ENCODE assay signal across 19 cellular contexts in genomic region chr15:27686376-27686775, GRCh38.
DNase-seq lines count a peak whose midpoint lies in the region; ATAC-seq and TF ChIP-seq lines count a peak whose summit lies in the region.
"Had no signal": no experiment of that assay in that cellular context is flagged by ENCODE, and none has a peak within 500 bp of the region (broad histone marks: within the 10 kb centered on the region; RNA-seq: fewer than 3 reads in every experiment).

No MANE protein-coding gene starts in this region.

- H3K36me3 ChIP-seq in HUES6 (ENCODE audit: control insufficient read depth, insufficient read depth, low read length) (no peaks in the 10 kb centered on the region), brain microvascular endothelial cell (replicated peaks) (no peaks in the 10 kb centered on the region), kidney epithelial cell (ENCODE audit: control insufficient read depth, insufficient read depth, low read length) (no peaks in the 10 kb centered on the region), body of pancreas (replicated peaks in 1 of 2; ENCODE audit: insufficient read depth in 1 of 2, low read depth in 2 of 2) (no peaks in the 10 kb centered on the region)
- H3K36me3 ChIP-seq: BLaER1, gastroesophageal sphincter, transverse colon had no signal

- 70 to 71% methylated on average over 3 of the region's 3 CpGs for WGBS in body of pancreas, 2 donors

- DNase-seq in brain microvascular endothelial cell (peak; percentile 0), kidney epithelial cell (ENCODE audit: low read depth) (peak; percentile 51), body of pancreas (no peak), foreskin melanocyte (no peak), ureter (ENCODE audit: low spot score) (no peak), mesenteric fat pad (ENCODE audit: low spot score) (no peak)
- DNase-seq: activated CD4-positive, alpha-beta T cell treated with anti-CD3 and anti-CD28 coated beads for 48 hours; left colon; NCI-H1436; NCI-H2171 treated with DMSO at 0.1 percent for 48 hours; SHP77; small intestine; stimulated activated CD4-positive, alpha-beta T cell treated with anti-CD3 and anti-CD28 coated beads, Interleukin-2, amount 100 ng/mL, for 48 hours; stimulated activated naive CD8-positive, alpha-beta T cell treated with anti-CD3 and anti-CD28 coated beads, Interleukin-15, amount 100 ng/mL, for 72 hours; transverse colon had no signal

- H3K9ac ChIP-seq in HUES6 (ENCODE audit: low read length) = no peak overlapping the region
- H3K9ac ChIP-seq: BLaER1 had no signal

- TF ChIP-seq POLR2A in body of pancreas (IDR thresholded peaks at IDR 0.05) = no peak

- no peak overlapping the region for H3K4me3 ChIP-seq in HUES6 (ENCODE audit: low read depth, low read length)
- H3K4me3 ChIP-seq in brain microvascular endothelial cell (ENCODE audit: low read depth, low read length) = no peak overlapping the region
- H3K4me3 ChIP-seq in kidney epithelial cell (ENCODE audit: low read depth, low read length) = no peak overlapping the region
- H3K4me3 ChIP-seq in body of pancreas = no peak overlapping the region
- H3K4me3 ChIP-seq: BLaER1, gastroesophageal sphincter, transverse colon had no signal

- H3K9me3 ChIP-seq in HUES6 (ENCODE audit: control insufficient read depth, insufficient read depth, low read depth, low read length) (no peaks in the 10 kb centered on the region), body of pancreas (no peaks in the 10 kb centered on the region)
- H3K9me3 ChIP-seq: BLaER1, gastroesophageal sphincter, transverse colon had no signal

- ATAC-seq in body of pancreas = no peak
- ATAC-seq: HCT116; left colon; stimulated activated naive CD8-positive, alpha-beta T cell treated with anti-CD3 and anti-CD28 coated beads, Interleukin-15, amount 100 ng/mL, for 72 hours had no signal

- no peaks in the 10 kb centered on the region for H3K27me3 ChIP-seq in HUES6 (ENCODE audit: control insufficient read depth, insufficient read depth, low read length)
- no peaks in the 10 kb centered on the region for H3K27me3 ChIP-seq in brain microvascular endothelial cell (replicated peaks)
- no peaks in the 10 kb centered on the region for H3K27me3 ChIP-seq in kidney epithelial cell (ENCODE audit: control insufficient read depth, insufficient read depth, low read length)
- no peaks in the 10 kb centered on the region for H3K27me3 ChIP-seq in body of pancreas
- H3K27me3 ChIP-seq: BLaER1, gastroesophageal sphincter, transverse colon had no signal

- TF ChIP-seq CTCF in brain microvascular endothelial cell (IDR thresholded peaks at IDR 0.05; ENCODE audit: low read depth, low read length, missing control alignments) = no peak
- no peak for TF ChIP-seq CTCF in kidney epithelial cell (IDR thresholded peaks at IDR 0.05; ENCODE audit: insufficient read depth, low read length, poor library complexity, severe bottlenecking)
- TF ChIP-seq CTCF in body of pancreas (IDR thresholded peaks at IDR 0.05) = no peak

- peaks cover 11% of the 10 kb centered on the region; the same call in 1 of the 2 replicates for H3K4me1 ChIP-seq in HUES6 (ENCODE audit: control insufficient read depth, insufficient read depth, low read length)
- no peaks in the 10 kb centered on the region for H3K4me1 ChIP-seq in body of pancreas
- H3K4me1 ChIP-seq: BLaER1, gastroesophageal sphincter, transverse colon had no signal

- intact Hi-C loops in body of pancreas (cut with DNase I) = no loop called here

- in situ Hi-C loops in brain microvascular endothelial cell (cut with HindIII; ENCODE audit: low pct_ligation_motif_present, low sequenced_read_pairs) = no loop called here

- H3K27ac ChIP-seq in HUES6 (ENCODE audit: low read depth, low read length) = peak overlapping the region; percentile 9; the same call in 1 of the 2 replicates
- no peak overlapping the region for H3K27ac ChIP-seq in brain microvascular endothelial cell
- H3K27ac ChIP-seq in body of pancreas = no peak overlapping the region
- H3K27ac ChIP-seq: BLaER1, gastroesophageal sphincter, transverse colon had no signal

Comparison
In these comparisons a context has a peak if more than half of its experiments do, and no peak if none do; other contexts are left out.
1. DNase-seq: peak in brain microvascular endothelial cell (single experiment) and kidney epithelial cell (single experiment); none in body of pancreas (0 of 4), foreskin melanocyte (single experiment), ureter (single experiment) and mesenteric fat pad (single experiment).